Comparison of ENCODE assay signal across 1 cellular context in the genomic region with DNA sequence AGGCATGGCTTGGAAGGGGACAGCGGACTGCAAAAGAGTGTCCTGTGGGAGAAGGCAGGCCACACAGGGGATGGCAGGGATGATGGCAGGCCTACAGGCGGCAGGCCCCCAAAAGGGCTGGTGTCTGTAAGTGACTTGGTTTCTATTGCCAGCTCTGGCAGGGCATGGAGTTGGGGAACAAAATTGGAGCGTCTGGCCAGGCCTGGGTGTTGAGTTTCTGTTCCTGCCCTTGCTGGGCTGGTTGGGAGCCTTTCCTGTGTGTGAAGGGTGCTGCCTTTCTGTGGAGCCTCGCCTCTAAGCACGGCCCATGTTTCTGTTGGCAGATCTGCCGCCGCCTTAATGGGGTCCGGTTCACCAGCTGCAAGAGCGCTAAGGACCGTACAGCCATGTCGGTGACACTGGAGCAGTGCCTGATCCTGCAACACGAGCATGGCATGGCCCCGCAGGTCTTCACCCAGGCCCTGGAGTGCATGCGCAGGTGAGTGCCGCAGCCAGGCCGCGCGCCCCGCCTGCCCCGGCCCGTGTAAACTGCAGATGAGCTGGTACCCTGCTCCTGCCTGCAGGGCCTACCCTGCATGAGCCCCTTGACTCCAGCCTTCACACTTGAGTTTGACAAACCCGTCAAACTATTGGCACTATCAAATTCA.
TF ChIP-seq lines count a peak whose summit lies in the region.

No MANE protein-coding gene starts in this region.

TF ChIP-seq in HepG2, 621 proteins besides CTCF, POLR2A, EP300 and RAD21:
- TF ChIP-seq AGO2 (optimal IDR thresholded peaks at IDR 0.05; ENCODE audit: low read depth, low read length) = peak; percentile 28
- TF ChIP-seq, protein P1, sequence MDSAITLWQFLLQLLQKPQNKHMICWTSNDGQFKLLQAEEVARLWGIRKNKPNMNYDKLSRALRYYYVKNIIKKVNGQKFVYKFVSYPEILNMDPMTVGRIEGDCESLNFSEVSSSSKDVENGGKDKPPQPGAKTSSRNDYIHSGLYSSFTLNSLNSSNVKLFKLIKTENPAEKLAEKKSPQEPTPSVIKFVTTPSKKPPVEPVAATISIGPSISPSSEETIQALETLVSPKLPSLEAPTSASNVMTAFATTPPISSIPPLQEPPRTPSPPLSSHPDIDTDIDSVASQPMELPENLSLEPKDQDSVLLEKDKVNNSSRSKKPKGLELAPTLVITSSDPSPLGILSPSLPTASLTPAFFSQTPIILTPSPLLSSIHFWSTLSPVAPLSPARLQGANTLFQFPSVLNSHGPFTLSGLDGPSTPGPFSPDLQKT (CRISPR knock-in tag; IDR thresholded peaks at IDR 0.05; ENCODE audit: borderline replicate concordance) = no peak
